In the genomic region with DNA sequence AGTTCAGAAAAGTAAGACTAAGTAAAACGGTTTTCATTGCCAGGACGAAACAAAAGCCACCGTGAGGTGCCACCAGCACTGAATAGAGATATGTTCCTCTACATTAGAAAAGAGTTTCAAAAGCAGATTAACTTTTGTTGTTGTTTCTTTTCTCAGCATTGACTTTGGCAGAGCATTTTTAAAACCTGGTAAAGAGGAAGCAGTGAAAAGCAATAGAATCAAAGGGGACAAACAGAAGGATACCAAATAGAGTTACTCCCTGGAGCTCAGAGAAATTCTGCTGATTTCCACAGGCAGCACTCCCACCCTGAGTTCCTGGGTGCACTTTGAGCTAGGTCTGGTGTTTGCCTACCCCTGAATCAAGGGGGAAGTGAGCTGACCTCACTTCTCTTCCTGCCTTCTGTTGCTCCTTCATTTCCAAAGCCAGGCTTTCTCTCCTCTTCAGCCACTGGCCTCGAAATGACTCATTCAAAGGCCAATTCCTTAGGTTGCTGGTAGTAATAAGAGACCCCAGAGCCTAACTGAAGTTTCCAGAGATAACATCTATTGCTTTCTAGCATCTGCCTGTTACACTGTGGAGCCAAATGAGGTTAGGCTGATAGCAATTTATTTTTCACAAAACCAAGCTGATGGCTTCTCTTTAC, we compare ENCODE assay signal across 24 cellular contexts. TPM values are rescaled to one million over a fixed set of nuclear protein-coding genes. Genes with fewer than 3 reads are reported as not detected.
DNase-seq lines count a peak whose midpoint lies in the region; ATAC-seq, FAIRE-seq and TF ChIP-seq lines count a peak whose summit lies in the region.
"Had no signal": no experiment of that assay in that cellular context is flagged by ENCODE, and none has a peak within 500 bp of the region (broad histone marks: within the 10 kb centered on the region; RNA-seq: fewer than 3 reads in every experiment).

No MANE protein-coding gene starts in this region.

- peak overlapping the region; percentile 43 for H3K4me2 ChIP-seq in PC-3 (ENCODE audit: low read length)
- no peak overlapping the region for H3K4me2 ChIP-seq in endothelial cell of umbilical vein (ENCODE audit: insufficient read depth, low read length)
- H3K4me2 ChIP-seq: hepatocyte had no signal

- in situ Hi-C loops in HAP-1 (cut with MboI; ENCODE audit: low sequenced_read_pairs), result loop anchor here (10.0 kb wide), 1 partner anchor 88 kb away; no protein-coding TSS in a partner anchor

- H3K9me3 Mint-ChIP-seq in activated CD4-positive, alpha-beta T cell treated with anti-CD3 and anti-CD28 coated beads, Interleukin-2, amount 10 ng/mL, durations not matched to agents 7 days and 5 days, result no peaks in the 10 kb centered on the region
- H3K9me3 Mint-ChIP-seq: activated CD8-positive, alpha-beta T cell treated with anti-CD3 and anti-CD28 coated beads for 36 hours; activated naive CD8-positive, alpha-beta T cell treated with anti-CD3 and anti-CD28 coated beads, Interleukin-2, amount 10 ng/mL, durations not matched to agents 7 days and 5 days; activated T-cell treated with anti-CD3 and anti-CD28 coated beads, Interleukin-2, amount 50 U/mL, for 72 hours; CD4-positive, alpha-beta T cell; effector memory CD8-positive, alpha-beta T cell; HFFc6 had no signal

- ATAC-seq in PC-3 (peak; percentile 38; the same call in 1 of the 2 replicates), HG03571 (IDR thresholded peaks at IDR 0.05; ENCODE audit: unreplicated experiment) (no peak)
- ATAC-seq: activated CD8-positive, alpha-beta T cell treated with anti-CD3 and anti-CD28 coated beads for 36 hours; activated T-cell treated with anti-CD3 and anti-CD28 coated beads, Interleukin-2, amount 50 U/mL, for 72 hours; effector memory CD8-positive, alpha-beta T cell; left lobe of liver; right cardiac atrium had no signal

- H3K79me2 ChIP-seq in PC-3 (ENCODE audit: low read length), result no peaks in the 10 kb centered on the region
- H3K79me2 ChIP-seq in endothelial cell of umbilical vein (ENCODE audit: control insufficient read depth, insufficient read depth, low read length), result no peaks in the 10 kb centered on the region
- H3K79me2 ChIP-seq: hepatocyte had no signal

- intact Hi-C loops in A673 (cut with micrococcal nuclease; ENCODE audit: unreplicated experiment), result loop anchor here (5.0 to 10.0 kb wide), 4 partner anchors 378 to 698 kb away; no protein-coding TSS in a partner anchor
- intact Hi-C loops in PC-3 (cut with micrococcal nuclease), result loop anchor here (10.0 kb wide), 1 partner anchor 698 kb away; no protein-coding TSS in a partner anchor
- intact Hi-C loops in endothelial cell of umbilical vein (cut with micrococcal nuclease), result no loop called here

- H3K9ac ChIP-seq in PC-3 (ENCODE audit: low read length), result no peak overlapping the region
- H3K9ac ChIP-seq in endothelial cell of umbilical vein (replicated peaks; ENCODE audit: extremely low read depth, insufficient read depth, low read length), result no peak overlapping the region

- H3K27ac ChIP-seq in A673 (ENCODE audit: low read depth, low read length, poor library complexity, severe bottlenecking) (peak overlapping the region; percentile 46), PC-3 (ENCODE audit: low read length) (peak overlapping the region; percentile 34), endothelial cell of umbilical vein (ENCODE audit: insufficient read depth, low read depth, low read length) (no peak overlapping the region), caudate nucleus (ENCODE audit: low read depth, low read length) (no peak overlapping the region)
- H3K27ac ChIP-seq: hepatocyte had no signal

- DNase-seq in A673 (ENCODE audit: low spot score) (no peak), HAP-1 (ENCODE audit: low spot score in 2 of 2) (peak; percentile 65 to 92), PC-3 (peak; percentile 42), endothelial cell of umbilical vein (ENCODE audit: low read depth, low spot score) (peak; percentile 14), caudate nucleus (lab: John Stamatoyannopoulos, UW) (no peak)
- no peak for DNase-seq in activated CD4-positive, alpha-beta T cell treated with anti-CD3 and anti-CD28 coated beads, Interleukin-2, amount 10 ng/mL, durations not matched to agents 7 days and 5 days
- no peak for DNase-seq in activated naive CD4-positive, alpha-beta T cell treated with anti-CD3 and anti-CD28 coated beads, Interleukin-2, amount 50 U/mL, for 16 hours
- DNase-seq: activated CD8-positive, alpha-beta T cell treated with anti-CD3 and anti-CD28 coated beads for 36 hours; activated naive CD8-positive, alpha-beta T cell treated with anti-CD3 and anti-CD28 coated beads, Interleukin-2, amount 10 ng/mL, durations not matched to agents 7 days and 5 days; activated T-cell treated with anti-CD3 and anti-CD28 coated beads, Interleukin-2, amount 50 U/mL, for 72 hours; CD4-positive, alpha-beta T cell; central memory CD4-positive, alpha-beta T cell; effector memory CD8-positive, alpha-beta T cell; GF-D8; HFFc6; NCI-H1436; NCI-H2227 treated with DMSO at 0.1 percent for 48 hours; right cardiac atrium; stimulated activated CD4-positive, alpha-beta T cell treated with anti-CD3 and anti-CD28 coated beads, Interleukin-2, amount 100 ng/mL, for 24 hours had no signal

- H3F3A ChIP-seq in PC-3 (ENCODE audit: low read length, unreplicated experiment), result no peaks in the 10 kb centered on the region

- dilution Hi-C loops in endothelial cell of umbilical vein (cut with MboI; ENCODE audit: extremely low pct_ligation_motif_present, low sequenced_read_pairs), result no loop called here

- H3K9me1 ChIP-seq in endothelial cell of umbilical vein (replicated peaks; ENCODE audit: control insufficient read depth, extremely low read depth, insufficient read depth, low read length), result no peaks in the 10 kb centered on the region

- FAIRE-seq in endothelial cell of umbilical vein (lab: Jason Lieb, UNC), result peak; percentile 82

- no peaks in the 10 kb centered on the region for H3K36me3 ChIP-seq in A673 (ENCODE audit: insufficient read depth, low read length, poor library complexity, severe bottlenecking)
- no peaks in the 10 kb centered on the region for H3K36me3 ChIP-seq in HAP-1 (replicated peaks)
- H3K36me3 ChIP-seq in PC-3 (ENCODE audit: low read depth, low read length), result no peaks in the 10 kb centered on the region
- H3K36me3 ChIP-seq in endothelial cell of umbilical vein (ENCODE audit: control insufficient read depth in 2 of 2, extremely low read depth in 1 of 2, insufficient read depth in 2 of 2, low read length in 2 of 2), result no peaks in the 10 kb centered on the region

- H3K4me1 Mint-ChIP-seq in activated CD4-positive, alpha-beta T cell treated with anti-CD3 and anti-CD28 coated beads, Interleukin-2, amount 10 ng/mL, durations not matched to agents 7 days and 5 days, result peaks cover 7% of the 10 kb centered on the region

- no peaks in the 10 kb centered on the region for H3K9me3 ChIP-seq in A673 (ENCODE audit: low read depth, low read length, poor library complexity, severe bottlenecking)
- no peaks in the 10 kb centered on the region for H3K9me3 ChIP-seq in HAP-1
- H3K9me3 ChIP-seq in PC-3 (ENCODE audit: low read length), result no peaks in the 10 kb centered on the region
- no peaks in the 10 kb centered on the region for H3K9me3 ChIP-seq in endothelial cell of umbilical vein (replicated peaks; ENCODE audit: control insufficient read depth, insufficient read depth, low read length)

- no peak overlapping the region for H3K27ac Mint-ChIP-seq in activated CD4-positive, alpha-beta T cell treated with anti-CD3 and anti-CD28 coated beads, Interleukin-2, amount 10 ng/mL, durations not matched to agents 7 days and 5 days
- H3K27ac Mint-ChIP-seq: activated CD8-positive, alpha-beta T cell treated with anti-CD3 and anti-CD28 coated beads for 36 hours; activated naive CD8-positive, alpha-beta T cell treated with anti-CD3 and anti-CD28 coated beads, Interleukin-2, amount 10 ng/mL, durations not matched to agents 7 days and 5 days; activated T-cell treated with anti-CD3 and anti-CD28 coated beads, Interleukin-2, amount 50 U/mL, for 72 hours; CD4-positive, alpha-beta T cell; effector memory CD8-positive, alpha-beta T cell; HFFc6 had no signal

- no peaks in the 10 kb centered on the region for H3K27me3 ChIP-seq in A673 (replicated peaks; ENCODE audit: insufficient read depth, low read depth, low read length, poor library complexity)
- no peaks in the 10 kb centered on the region for H3K27me3 ChIP-seq in HAP-1 (ENCODE audit: low read depth)
- no peaks in the 10 kb centered on the region for H3K27me3 ChIP-seq in PC-3 (ENCODE audit: low read length)
- H3K27me3 ChIP-seq in endothelial cell of umbilical vein (ENCODE audit: control insufficient read depth in 2 of 2, insufficient read depth in 2 of 2, low read length in 2 of 2), result peaks cover 4 to 13% of the 10 kb centered on the region in 2 experiments

- peaks cover 8% of the 10 kb centered on the region for H3K27me3 Mint-ChIP-seq in activated CD4-positive, alpha-beta T cell treated with anti-CD3 and anti-CD28 coated beads, Interleukin-2, amount 10 ng/mL, durations not matched to agents 7 days and 5 days

- TF ChIP-seq POLR2A in endothelial cell of umbilical vein (IDR thresholded peaks at IDR 0.05; ENCODE audit: low read depth, low read length), result no peak

- H3K9me2 ChIP-seq in PC-3 (replicated peaks; ENCODE audit: low read length), result no peaks in the 10 kb centered on the region

- H2AFZ ChIP-seq in PC-3 (ENCODE audit: low read length) (0 out of 2 replicates have a peak overlapping the region, but pooled peaks have one; percentile 53), endothelial cell of umbilical vein (ENCODE audit: low read depth, low read length) (no peak overlapping the region)
- H2AFZ ChIP-seq: hepatocyte had no signal

- H3K4me3 ChIP-seq in A673 (ENCODE audit: low read depth, low read length, poor library complexity, severe bottlenecking) (no peak overlapping the region), HAP-1 (no peak overlapping the region), PC-3 (ENCODE audit: low read length) (no peak overlapping the region), endothelial cell of umbilical vein (replicated peaks in 1 of 3; ENCODE audit: insufficient read depth in 1 of 3, low read depth in 1 of 3, low read length in 3 of 3) (no peak overlapping the region)
- H3K4me3 ChIP-seq: hepatocyte had no signal

- H3K4me1 ChIP-seq in A673 (ENCODE audit: insufficient read depth, low read length, poor library complexity, severe bottlenecking) (peaks cover 20% of the 10 kb centered on the region), HAP-1 (peaks cover 20% of the 10 kb centered on the region), PC-3 (ENCODE audit: insufficient read depth, low read length) (peaks cover 27% of the 10 kb centered on the region), endothelial cell of umbilical vein (ENCODE audit: control insufficient read depth, extremely low read depth, insufficient read depth, low read length) (no peaks in the 10 kb centered on the region)

- TF ChIP-seq CTCF in A673 (conservative IDR thresholded peaks at IDR 0.05; ENCODE audit: low read depth, low read length) (no peak), PC-3 (conservative IDR thresholded peaks at IDR 0.05; ENCODE audit: low read depth, low read length) (no peak), endothelial cell of umbilical vein (IDR thresholded peaks at IDR 0.05; ENCODE audit: extremely low read depth in 1 of 2, insufficient read depth in 1 of 2, low read depth in 1 of 2, low read length in 2 of 2) (no peak)

- CTCF ChIA-PET in A673 (lab: Charles Lee), result no interaction called here
- CTCF ChIA-PET in PC-3 (lab: Charles Lee), result no interaction called here
- CTCF ChIA-PET in endothelial cell of umbilical vein (lab: Charles Lee), result interaction anchor here (7.2 kb wide), 1 partner anchor 499 kb away, joined by 42 read pairs; no protein-coding TSS in a partner anchor
- CTCF ChIA-PET in activated CD4-positive, alpha-beta T cell treated with anti-CD3 and anti-CD28 coated beads, Interleukin-2, amount 10 ng/mL, durations not matched to agents 7 days and 5 days (lab: Charles Lee), result interaction anchor here (0.9 kb wide), 1 partner anchor 16 kb away, joined by 3 read pairs; no protein-coding TSS in a partner anchor

- BruUV-seq in A673 (replicated peaks; lab: Mats Ljungman, UMichigan), result no TSS peak
- BruUV-seq in PC-3 (replicated peaks; lab: Mats Ljungman, UMichigan), result no TSS peak
- BruUV-seq in endothelial cell of umbilical vein (replicated peaks; lab: Mats Ljungman, UMichigan), result no TSS peak

- no peak overlapping the region for H3K4me3 Mint-ChIP-seq in activated CD4-positive, alpha-beta T cell treated with anti-CD3 and anti-CD28 coated beads, Interleukin-2, amount 10 ng/mL, durations not matched to agents 7 days and 5 days
- H3K4me3 Mint-ChIP-seq: activated CD8-positive, alpha-beta T cell treated with anti-CD3 and anti-CD28 coated beads for 36 hours; activated naive CD8-positive, alpha-beta T cell treated with anti-CD3 and anti-CD28 coated beads, Interleukin-2, amount 10 ng/mL, durations not matched to agents 7 days and 5 days; activated T-cell treated with anti-CD3 and anti-CD28 coated beads, Interleukin-2, amount 50 U/mL, for 72 hours; CD4-positive, alpha-beta T cell; effector memory CD8-positive, alpha-beta T cell; HFFc6 had no signal

- H4K20me1 ChIP-seq in PC-3 (ENCODE audit: low read length), result no peaks in the 10 kb centered on the region
- H4K20me1 ChIP-seq in endothelial cell of umbilical vein (replicated peaks; ENCODE audit: control insufficient read depth, extremely low read depth, insufficient read depth, low read length), result no peaks in the 10 kb centered on the region

- POLR2A ChIA-PET in A673 (lab: Charles Lee; ENCODE audit: low non-redundant PET) (no interaction called here), PC-3 (lab: Charles Lee; ENCODE audit: unreplicated experiment) (no interaction called here), endothelial cell of umbilical vein (lab: Charles Lee) (no interaction called here)
- POLR2A ChIA-PET in activated CD4-positive, alpha-beta T cell treated with anti-CD3 and anti-CD28 coated beads, Interleukin-2, amount 10 ng/mL, durations not matched to agents 7 days and 5 days (lab: Charles Lee), result interaction anchor here (0.5 kb wide), 1 partner anchor 253 kb away, joined by 3 read pairs; no protein-coding TSS in a partner anchor

- H3K36me3 Mint-ChIP-seq in activated CD4-positive, alpha-beta T cell treated with anti-CD3 and anti-CD28 coated beads, Interleukin-2, amount 10 ng/mL, durations not matched to agents 7 days and 5 days (ENCODE audit: low read depth), result no peaks in the 10 kb centered on the region
- H3K36me3 Mint-ChIP-seq: activated naive CD8-positive, alpha-beta T cell treated with anti-CD3 and anti-CD28 coated beads, Interleukin-2, amount 10 ng/mL, durations not matched to agents 7 days and 5 days had no signal

RNA-seq across cellular contexts. Expression of a gene that starts 11.3 kb away (rescaled TPM):
- total RNA-seq in A673 (2021), result not detected in 2 replicates
- total RNA-seq in PC-3 (2014; rRNA removed), result not detected in 2 replicates
- total RNA-seq in endothelial cell of umbilical vein, result not detected in 2 replicates
- not detected in 2 replicates for polyA plus RNA-seq in endothelial cell of umbilical vein
- not detected in 2 replicates for polyA plus RNA-seq in endothelial cell of umbilical vein (2011; cell fraction: cytosol; rRNA removed)
- not detected in 2 replicates for polyA plus RNA-seq in endothelial cell of umbilical vein (2011; cell fraction: nucleus; rRNA removed)
- polyA plus RNA-seq in endothelial cell of umbilical vein (2012), result 0.41 TPM in 1 of 2 replicates, not detected in the other
- not detected in 2 replicates for polyA minus RNA-seq in endothelial cell of umbilical vein
- not detected for polyA minus RNA-seq in endothelial cell of umbilical vein (2011; cell fraction: cytosol; rRNA and poly(A)+ RNA removed)
- polyA minus RNA-seq in endothelial cell of umbilical vein (2011; cell fraction: nucleus; rRNA and poly(A)+ RNA removed), result not detected in 2 replicates
- total RNA-seq in activated CD4-positive, alpha-beta T cell treated with anti-CD3 and anti-CD28 coated beads, Interleukin-2, amount 10 ng/mL, durations not matched to agents 7 days and 5 days, result not detected
- total RNA-seq: activated CD8-positive, alpha-beta T cell treated with anti-CD3 and anti-CD28 coated beads for 36 hours; activated naive CD8-positive, alpha-beta T cell treated with anti-CD3 and anti-CD28 coated beads, Interleukin-2, amount 10 ng/mL, durations not matched to agents 7 days and 5 days; activated T-cell treated with anti-CD3 and anti-CD28 coated beads, Interleukin-2, amount 50 U/mL, for 72 hours; CD4-positive, alpha-beta T cell; hepatocyte; HFFc6; left lobe of liver; right cardiac atrium; SK-MEL-5 had no signal
- polyA plus RNA-seq: AG04450, right cardiac atrium had no signal

Comparison
In these comparisons a context has a peak if more than half of its experiments do, and no peak if none do; other contexts are left out.
1. DNase-seq: peak in HAP-1 (2 of 2), PC-3 (single experiment) and endothelial cell of umbilical vein (single experiment); none in A673 (single experiment), activated CD4-positive, alpha-beta T cell treated with anti-CD3 and anti-CD28 coated beads, Interleukin-2, amount 10 ng/mL, durations not matched to agents 7 days and 5 days (single experiment), activated naive CD4-positive, alpha-beta T cell treated with anti-CD3 and anti-CD28 coated beads, Interleukin-2, amount 50 U/mL, for 16 hours (single experiment) and caudate nucleus (0 of 61).
2. H3K27ac ChIP-seq: peak in A673 (single experiment) and PC-3 (single experiment); none in endothelial cell of umbilical vein (single experiment) and caudate nucleus (single experiment).
3. CTCF ChIA-PET loops: an anchor here in endothelial cell of umbilical vein (7.2 kb wide) and activated CD4-positive, alpha-beta T cell treated with anti-CD3 and anti-CD28 coated beads, Interleukin-2, amount 10 ng/mL, durations not matched to agents 7 days and 5 days (0.9 kb wide); none called in A673 and PC-3.